17 cellular contexts compared by ENCODE assay signal in genomic region chr1:33270808-33271465, GRCh38. TPM values are rescaled to one million over a fixed set of nuclear protein-coding genes. Genes with fewer than 3 reads are reported as not detected.
"Had no signal": no experiment of that assay in that cellular context is flagged by ENCODE, and none has a peak within 500 bp of the region (broad histone marks: within the 10 kb centered on the region; RNA-seq: fewer than 3 reads in every experiment).

No MANE protein-coding gene starts in this region.

- H3K36me3 Mint-ChIP-seq: activated CD4-positive, alpha-beta memory T cell treated with anti-CD3 and anti-CD28 coated beads for 36 hours had no signal

- H3K27ac ChIP-seq: body of pancreas, right lobe of liver, upper lobe of right lung had no signal

- H3K27me3 Mint-ChIP-seq: activated CD4-positive, alpha-beta memory T cell treated with anti-CD3 and anti-CD28 coated beads for 36 hours; stimulated activated naive B cell treated with anti-CD40 and anti-IgM and Interleukin-4, amounts not matched to agents 10 μg/mL and 1 μg/mL and 100 μg/mL, for 72 hours had no signal

- H3K36me3 ChIP-seq: adrenal gland, right lobe of liver, upper lobe of right lung had no signal

- H3K4me1 ChIP-seq: body of pancreas, right lobe of liver had no signal

- H3K27me3 ChIP-seq: adrenal gland, body of pancreas, esophagus squamous epithelium, right lobe of liver, upper lobe of right lung had no signal

- ATAC-seq: activated T-cell treated with anti-CD3 and anti-CD28 coated beads, Interleukin-2, amount 50 U/mL, for 72 hours; body of pancreas; left cardiac atrium; right lobe of liver; stimulated activated naive B cell treated with anti-CD40 and anti-IgM and Interleukin-4, amounts not matched to agents 10 μg/mL and 1 μg/mL and 100 μg/mL, for 72 hours; upper lobe of right lung had no signal

- H3K9me3 Mint-ChIP-seq: activated CD4-positive, alpha-beta memory T cell treated with anti-CD3 and anti-CD28 coated beads for 36 hours; activated T-cell treated with anti-CD3 and anti-CD28 coated beads, Interleukin-2, amount 50 U/mL, for 72 hours; stimulated activated naive B cell treated with anti-CD40 and anti-IgM and Interleukin-4, amounts not matched to agents 10 μg/mL and 1 μg/mL and 100 μg/mL, for 72 hours had no signal

- H3K9me3 ChIP-seq: adrenal gland, body of pancreas, esophagus squamous epithelium, right lobe of liver, upper lobe of right lung had no signal

- H3K4me3 Mint-ChIP-seq: activated CD4-positive, alpha-beta memory T cell treated with anti-CD3 and anti-CD28 coated beads for 36 hours; activated T-cell treated with anti-CD3 and anti-CD28 coated beads, Interleukin-2, amount 50 U/mL, for 72 hours; stimulated activated naive B cell treated with anti-CD40 and anti-IgM and Interleukin-4, amounts not matched to agents 10 μg/mL and 1 μg/mL and 100 μg/mL, for 72 hours had no signal

- H3K4me3 ChIP-seq: adrenal gland, body of pancreas, esophagus squamous epithelium, right lobe of liver, upper lobe of right lung had no signal

- H3K27ac Mint-ChIP-seq: activated CD4-positive, alpha-beta memory T cell treated with anti-CD3 and anti-CD28 coated beads for 36 hours; stimulated activated naive B cell treated with anti-CD40 and anti-IgM and Interleukin-4, amounts not matched to agents 10 μg/mL and 1 μg/mL and 100 μg/mL, for 72 hours had no signal

- DNase-seq: activated CD4-positive, alpha-beta memory T cell treated with anti-CD3 and anti-CD28 coated beads for 36 hours; activated CD8-positive, alpha-beta memory T cell treated with anti-CD3 and anti-CD28 coated beads, Interleukin-2, amount 50 U/mL, for 4 hours; activated naive CD4-positive, alpha-beta T cell; activated T-cell treated with anti-CD3 and anti-CD28 coated beads, Interleukin-2, amount 50 U/mL, for 72 hours; adrenal gland; body of pancreas; esophagus squamous epithelium; foreskin fibroblast; left cardiac atrium; right lobe of liver; SIG-M5; stimulated activated CD4-positive, alpha-beta T cell treated with anti-CD3 and anti-CD28 coated beads, Interleukin-1b, Interleukin-23, amount 100 ng/mL, for 48 hours; stimulated activated naive B cell treated with anti-CD40 and anti-IgM and Interleukin-4, amounts not matched to agents 10 μg/mL and 1 μg/mL and 100 μg/mL, for 72 hours; upper lobe of right lung had no signal

RNA-seq across cellular contexts. Expression of gene A3GALT2, which starts 50.0 kb away (rescaled TPM):
- total RNA-seq: activated CD4-positive, alpha-beta memory T cell treated with anti-CD3 and anti-CD28 coated beads for 36 hours; activated T-cell treated with anti-CD3 and anti-CD28 coated beads, Interleukin-2, amount 50 U/mL, for 72 hours; body of pancreas; cerebellum; esophagus squamous epithelium; lung microvascular endothelial cell; mucosa of gallbladder; right lobe of liver; upper lobe of right lung had no signal
